ENCODE assay signal across 1 cellular context in the genomic region with DNA sequence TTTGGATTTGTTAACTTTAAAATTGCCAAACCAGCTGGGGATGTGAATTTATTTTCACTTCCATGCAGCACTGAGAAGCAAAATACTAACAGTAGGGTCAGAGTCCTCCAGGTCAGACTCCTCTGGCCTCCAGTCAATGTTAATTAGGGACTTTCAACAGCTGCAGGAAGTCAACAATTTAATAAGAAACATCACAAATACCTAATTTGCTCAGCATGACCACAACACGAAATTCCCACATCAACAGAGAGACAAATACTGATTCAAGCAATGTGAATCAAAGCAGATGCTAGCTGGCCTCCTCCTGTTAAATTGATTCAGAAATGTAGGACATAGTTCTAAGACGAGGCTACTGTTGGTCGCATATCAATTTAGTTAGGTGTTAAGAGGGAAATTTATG.
TF ChIP-seq lines count a peak whose summit lies in the region.

No MANE protein-coding gene starts in this region.

TF ChIP-seq in GM12878, 131 proteins besides CTCF, POLR2A, EP300 and RAD21 (continued from another document and continues in another):
- TF ChIP-seq TCF12 (IDR thresholded peaks at IDR 0.05; ENCODE audit: low read depth, low read length): no peak
- TF ChIP-seq IKZF1 (conservative IDR thresholded peaks at IDR 0.05): peak; percentile 54
- TF ChIP-seq, protein P1, sequence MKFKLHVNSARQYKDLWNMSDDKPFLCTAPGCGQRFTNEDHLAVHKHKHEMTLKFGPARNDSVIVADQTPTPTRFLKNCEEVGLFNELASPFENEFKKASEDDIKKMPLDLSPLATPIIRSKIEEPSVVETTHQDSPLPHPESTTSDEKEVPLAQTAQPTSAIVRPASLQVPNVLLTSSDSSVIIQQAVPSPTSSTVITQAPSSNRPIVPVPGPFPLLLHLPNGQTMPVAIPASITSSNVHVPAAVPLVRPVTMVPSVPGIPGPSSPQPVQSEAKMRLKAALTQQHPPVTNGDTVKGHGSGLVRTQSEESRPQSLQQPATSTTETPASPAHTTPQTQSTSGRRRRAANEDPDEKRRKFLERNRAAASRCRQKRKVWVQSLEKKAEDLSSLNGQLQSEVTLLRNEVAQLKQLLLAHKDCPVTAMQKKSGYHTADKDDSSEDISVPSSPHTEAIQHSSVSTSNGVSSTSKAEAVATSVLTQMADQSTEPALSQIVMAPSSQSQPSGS (IDR thresholded peaks at IDR 0.05; ENCODE audit: low read length): no peak
- TF ChIP-seq SMAD1 (IDR thresholded peaks at IDR 0.05; ENCODE audit: low read depth, partially characterized antibody): no peak
- no peak for TF ChIP-seq ZNF274 (IDR thresholded peaks at IDR 0.05; ENCODE audit: insufficient read depth, insufficient read length)
- no peak for TF ChIP-seq ZBED1 (IDR thresholded peaks at IDR 0.05; ENCODE audit: borderline replicate concordance)
- TF ChIP-seq NBN (IDR thresholded peaks at IDR 0.05): no peak
- TF ChIP-seq CBX3 (IDR thresholded peaks at IDR 0.05; ENCODE audit: borderline replicate concordance, low read depth): no peak
- no peak for TF ChIP-seq GATAD2B (conservative IDR thresholded peaks at IDR 0.05; ENCODE audit: low read depth)
- no peak for TF ChIP-seq ZNF384 (IDR thresholded peaks at IDR 0.05; ENCODE audit: borderline replicate concordance, low read depth, low read length)
- no peak for TF ChIP-seq CREM (IDR thresholded peaks at IDR 0.05; ENCODE audit: low read depth)
- TF ChIP-seq, protein P2, sequence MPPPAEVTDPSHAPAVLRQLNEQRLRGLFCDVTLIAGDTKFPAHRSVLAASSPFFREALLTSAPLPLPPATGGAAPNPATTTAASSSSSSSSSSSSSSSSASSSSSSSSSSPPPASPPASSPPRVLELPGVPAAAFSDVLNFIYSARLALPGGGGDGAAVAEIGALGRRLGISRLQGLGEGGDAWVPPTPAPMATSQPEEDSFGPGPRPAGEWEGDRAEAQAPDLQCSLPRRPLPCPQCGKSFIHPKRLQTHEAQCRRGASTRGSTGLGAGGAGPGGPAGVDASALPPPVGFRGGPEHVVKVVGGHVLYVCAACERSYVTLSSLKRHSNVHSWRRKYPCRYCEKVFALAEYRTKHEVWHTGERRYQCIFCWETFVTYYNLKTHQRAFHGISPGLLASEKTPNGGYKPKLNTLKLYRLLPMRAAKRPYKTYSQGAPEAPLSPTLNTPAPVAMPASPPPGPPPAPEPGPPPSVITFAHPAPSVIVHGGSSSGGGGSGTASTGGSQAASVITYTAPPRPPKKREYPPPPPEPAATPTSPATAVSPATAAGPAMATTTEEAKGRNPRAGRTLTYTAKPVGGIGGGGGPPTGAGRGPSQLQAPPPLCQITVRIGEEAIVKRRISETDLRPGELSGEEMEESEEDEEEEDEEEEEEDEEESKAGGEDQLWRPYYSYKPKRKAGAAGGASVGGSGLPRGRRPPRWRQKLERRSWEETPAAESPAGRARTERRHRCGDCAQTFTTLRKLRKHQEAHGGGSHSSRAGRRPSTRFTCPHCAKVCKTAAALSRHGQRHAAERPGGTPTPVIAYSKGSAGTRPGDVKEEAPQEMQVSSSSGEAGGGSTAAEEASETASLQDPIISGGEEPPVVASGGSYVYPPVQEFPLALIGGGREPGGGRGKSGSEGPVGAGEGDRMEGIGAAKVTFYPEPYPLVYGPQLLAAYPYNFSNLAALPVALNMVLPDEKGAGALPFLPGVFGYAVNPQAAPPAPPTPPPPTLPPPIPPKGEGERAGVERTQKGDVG (CRISPR knock-in tag; IDR thresholded peaks at IDR 0.05): no peak
- TF ChIP-seq EGR1 (IDR thresholded peaks at IDR 0.05; ENCODE audit: borderline replicate concordance in 1 of 2, low read depth in 2 of 2, low read length in 2 of 2): no peak
- TF ChIP-seq SMARCA5 (IDR thresholded peaks at IDR 0.05): 0 out of 2 replicates have a peak, but pooled peaks have one; percentile 24
- TF ChIP-seq MXI1 (IDR thresholded peaks at IDR 0.05; ENCODE audit: low read depth, low read length): no peak
- no peak for TF ChIP-seq IRF4 (IDR thresholded peaks at IDR 0.05; ENCODE audit: low read depth, low read length)
- TF ChIP-seq, protein P3, sequence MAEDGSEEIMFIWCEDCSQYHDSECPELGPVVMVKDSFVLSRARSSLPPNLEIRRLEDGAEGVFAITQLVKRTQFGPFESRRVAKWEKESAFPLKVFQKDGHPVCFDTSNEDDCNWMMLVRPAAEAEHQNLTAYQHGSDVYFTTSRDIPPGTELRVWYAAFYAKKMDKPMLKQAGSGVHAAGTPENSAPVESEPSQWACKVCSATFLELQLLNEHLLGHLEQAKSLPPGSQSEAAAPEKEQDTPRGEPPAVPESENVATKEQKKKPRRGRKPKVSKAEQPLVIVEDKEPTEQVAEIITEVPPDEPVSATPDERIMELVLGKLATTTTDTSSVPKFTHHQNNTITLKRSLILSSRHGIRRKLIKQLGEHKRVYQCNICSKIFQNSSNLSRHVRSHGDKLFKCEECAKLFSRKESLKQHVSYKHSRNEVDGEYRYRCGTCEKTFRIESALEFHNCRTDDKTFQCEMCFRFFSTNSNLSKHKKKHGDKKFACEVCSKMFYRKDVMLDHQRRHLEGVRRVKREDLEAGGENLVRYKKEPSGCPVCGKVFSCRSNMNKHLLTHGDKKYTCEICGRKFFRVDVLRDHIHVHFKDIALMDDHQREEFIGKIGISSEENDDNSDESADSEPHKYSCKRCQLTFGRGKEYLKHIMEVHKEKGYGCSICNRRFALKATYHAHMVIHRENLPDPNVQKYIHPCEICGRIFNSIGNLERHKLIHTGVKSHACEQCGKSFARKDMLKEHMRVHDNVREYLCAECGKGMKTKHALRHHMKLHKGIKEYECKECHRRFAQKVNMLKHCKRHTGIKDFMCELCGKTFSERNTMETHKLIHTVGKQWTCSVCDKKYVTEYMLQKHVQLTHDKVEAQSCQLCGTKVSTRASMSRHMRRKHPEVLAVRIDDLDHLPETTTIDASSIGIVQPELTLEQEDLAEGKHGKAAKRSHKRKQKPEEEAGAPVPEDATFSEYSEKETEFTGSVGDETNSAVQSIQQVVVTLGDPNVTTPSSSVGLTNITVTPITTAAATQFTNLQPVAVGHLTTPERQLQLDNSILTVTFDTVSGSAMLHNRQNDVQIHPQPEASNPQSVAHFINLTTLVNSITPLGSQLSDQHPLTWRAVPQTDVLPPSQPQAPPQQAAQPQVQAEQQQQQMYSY (CRISPR knock-in tag; IDR thresholded peaks at IDR 0.05): no peak
- no peak for TF ChIP-seq NRF1 (conservative IDR thresholded peaks at IDR 0.05; ENCODE audit: low read depth, low read length)
- TF ChIP-seq STAT1 (conservative IDR thresholded peaks at IDR 0.05): no peak
- no peak for TF ChIP-seq CHD1 (IDR thresholded peaks at IDR 0.05; ENCODE audit: low read depth, low read length)
- no peak for TF ChIP-seq PML (IDR thresholded peaks at IDR 0.05; ENCODE audit: low read length)
- TF ChIP-seq, protein P4, sequence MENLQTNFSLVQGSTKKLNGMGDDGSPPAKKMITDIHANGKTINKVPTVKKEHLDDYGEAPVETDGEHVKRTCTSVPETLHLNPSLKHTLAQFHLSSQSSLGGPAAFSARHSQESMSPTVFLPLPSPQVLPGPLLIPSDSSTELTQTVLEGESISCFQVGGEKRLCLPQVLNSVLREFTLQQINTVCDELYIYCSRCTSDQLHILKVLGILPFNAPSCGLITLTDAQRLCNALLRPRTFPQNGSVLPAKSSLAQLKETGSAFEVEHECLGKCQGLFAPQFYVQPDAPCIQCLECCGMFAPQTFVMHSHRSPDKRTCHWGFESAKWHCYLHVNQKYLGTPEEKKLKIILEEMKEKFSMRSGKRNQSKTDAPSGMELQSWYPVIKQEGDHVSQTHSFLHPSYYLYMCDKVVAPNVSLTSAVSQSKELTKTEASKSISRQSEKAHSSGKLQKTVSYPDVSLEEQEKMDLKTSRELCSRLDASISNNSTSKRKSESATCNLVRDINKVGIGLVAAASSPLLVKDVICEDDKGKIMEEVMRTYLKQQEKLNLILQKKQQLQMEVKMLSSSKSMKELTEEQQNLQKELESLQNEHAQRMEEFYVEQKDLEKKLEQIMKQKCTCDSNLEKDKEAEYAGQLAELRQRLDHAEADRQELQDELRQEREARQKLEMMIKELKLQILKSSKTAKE (IDR thresholded peaks at IDR 0.05; ENCODE audit: low read depth, poor library complexity, severe bottlenecking): peak; percentile 28
- no peak for TF ChIP-seq ZNF24 (IDR thresholded peaks at IDR 0.05)
- no peak for TF ChIP-seq HDAC6 (IDR thresholded peaks at IDR 0.05; ENCODE audit: unreplicated experiment)
- peak in 1 of 2 experiments; percentile 15; a peak in 1 of 4 replicates for TF ChIP-seq BHLHE40 (IDR thresholded peaks at IDR 0.05; ENCODE audit: borderline replicate concordance in 1 of 2, low read depth in 2 of 2, low read length in 1 of 2)
- TF ChIP-seq, protein P5, sequence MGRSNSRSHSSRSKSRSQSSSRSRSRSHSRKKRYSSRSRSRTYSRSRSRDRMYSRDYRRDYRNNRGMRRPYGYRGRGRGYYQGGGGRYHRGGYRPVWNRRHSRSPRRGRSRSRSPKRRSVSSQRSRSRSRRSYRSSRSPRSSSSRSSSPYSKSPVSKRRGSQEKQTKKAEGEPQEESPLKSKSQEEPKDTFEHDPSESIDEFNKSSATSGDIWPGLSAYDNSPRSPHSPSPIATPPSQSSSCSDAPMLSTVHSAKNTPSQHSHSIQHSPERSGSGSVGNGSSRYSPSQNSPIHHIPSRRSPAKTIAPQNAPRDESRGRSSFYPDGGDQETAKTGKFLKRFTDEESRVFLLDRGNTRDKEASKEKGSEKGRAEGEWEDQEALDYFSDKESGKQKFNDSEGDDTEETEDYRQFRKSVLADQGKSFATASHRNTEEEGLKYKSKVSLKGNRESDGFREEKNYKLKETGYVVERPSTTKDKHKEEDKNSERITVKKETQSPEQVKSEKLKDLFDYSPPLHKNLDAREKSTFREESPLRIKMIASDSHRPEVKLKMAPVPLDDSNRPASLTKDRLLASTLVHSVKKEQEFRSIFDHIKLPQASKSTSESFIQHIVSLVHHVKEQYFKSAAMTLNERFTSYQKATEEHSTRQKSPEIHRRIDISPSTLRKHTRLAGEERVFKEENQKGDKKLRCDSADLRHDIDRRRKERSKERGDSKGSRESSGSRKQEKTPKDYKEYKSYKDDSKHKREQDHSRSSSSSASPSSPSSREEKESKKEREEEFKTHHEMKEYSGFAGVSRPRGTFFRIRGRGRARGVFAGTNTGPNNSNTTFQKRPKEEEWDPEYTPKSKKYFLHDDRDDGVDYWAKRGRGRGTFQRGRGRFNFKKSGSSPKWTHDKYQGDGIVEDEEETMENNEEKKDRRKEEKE (IDR thresholded peaks at IDR 0.05): no peak
- TF ChIP-seq HDAC2 (IDR thresholded peaks at IDR 0.05): no peak
- no peak for TF ChIP-seq JUND (IDR thresholded peaks at IDR 0.05; ENCODE audit: low read depth, low read length)
- TF ChIP-seq IKZF2 (IDR thresholded peaks at IDR 0.05): peak; percentile 32 to 43; a peak in 2 of 4 replicates
- TF ChIP-seq, protein P6, sequence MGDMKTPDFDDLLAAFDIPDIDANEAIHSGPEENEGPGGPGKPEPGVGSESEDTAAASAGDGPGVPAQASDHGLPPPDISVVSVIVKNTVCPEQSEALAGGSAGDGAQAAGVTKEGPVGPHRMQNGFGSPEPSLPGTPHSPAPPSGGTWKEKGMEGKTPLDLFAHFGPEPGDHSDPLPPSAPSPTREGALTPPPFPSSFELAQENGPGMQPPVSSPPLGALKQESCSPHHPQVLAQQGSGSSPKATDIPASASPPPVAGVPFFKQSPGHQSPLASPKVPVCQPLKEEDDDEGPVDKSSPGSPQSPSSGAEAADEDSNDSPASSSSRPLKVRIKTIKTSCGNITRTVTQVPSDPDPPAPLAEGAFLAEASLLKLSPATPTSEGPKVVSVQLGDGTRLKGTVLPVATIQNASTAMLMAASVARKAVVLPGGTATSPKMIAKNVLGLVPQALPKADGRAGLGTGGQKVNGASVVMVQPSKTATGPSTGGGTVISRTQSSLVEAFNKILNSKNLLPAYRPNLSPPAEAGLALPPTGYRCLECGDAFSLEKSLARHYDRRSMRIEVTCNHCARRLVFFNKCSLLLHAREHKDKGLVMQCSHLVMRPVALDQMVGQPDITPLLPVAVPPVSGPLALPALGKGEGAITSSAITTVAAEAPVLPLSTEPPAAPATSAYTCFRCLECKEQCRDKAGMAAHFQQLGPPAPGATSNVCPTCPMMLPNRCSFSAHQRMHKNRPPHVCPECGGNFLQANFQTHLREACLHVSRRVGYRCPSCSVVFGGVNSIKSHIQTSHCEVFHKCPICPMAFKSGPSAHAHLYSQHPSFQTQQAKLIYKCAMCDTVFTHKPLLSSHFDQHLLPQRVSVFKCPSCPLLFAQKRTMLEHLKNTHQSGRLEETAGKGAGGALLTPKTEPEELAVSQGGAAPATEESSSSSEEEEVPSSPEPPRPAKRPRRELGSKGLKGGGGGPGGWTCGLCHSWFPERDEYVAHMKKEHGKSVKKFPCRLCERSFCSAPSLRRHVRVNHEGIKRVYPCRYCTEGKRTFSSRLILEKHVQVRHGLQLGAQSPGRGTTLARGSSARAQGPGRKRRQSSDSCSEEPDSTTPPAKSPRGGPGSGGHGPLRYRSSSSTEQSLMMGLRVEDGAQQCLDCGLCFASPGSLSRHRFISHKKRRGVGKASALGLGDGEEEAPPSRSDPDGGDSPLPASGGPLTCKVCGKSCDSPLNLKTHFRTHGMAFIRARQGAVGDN (IDR thresholded peaks at IDR 0.05): peak; percentile 44; the same call in 1 of the 2 replicates
- TF ChIP-seq NFIC (IDR thresholded peaks at IDR 0.05; ENCODE audit: low read depth, low read length): no peak
- no peak for TF ChIP-seq RELA (IDR thresholded peaks at IDR 0.05; ENCODE audit: borderline replicate concordance, partially characterized antibody)
- TF ChIP-seq SUPT20H (IDR thresholded peaks at IDR 0.05; ENCODE audit: borderline replicate concordance, control insufficient read depth, low read depth, low read length): no peak
- TF ChIP-seq CBFB (IDR thresholded peaks at IDR 0.05; ENCODE audit: low read depth): no peak
- TF ChIP-seq CHD2 (IDR thresholded peaks at IDR 0.05; ENCODE audit: borderline replicate concordance, low read depth, low read length): no peak
- TF ChIP-seq, protein P7, sequence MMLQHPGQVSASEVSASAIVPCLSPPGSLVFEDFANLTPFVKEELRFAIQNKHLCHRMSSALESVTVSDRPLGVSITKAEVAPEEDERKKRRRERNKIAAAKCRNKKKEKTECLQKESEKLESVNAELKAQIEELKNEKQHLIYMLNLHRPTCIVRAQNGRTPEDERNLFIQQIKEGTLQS (IDR thresholded peaks at IDR 0.05; ENCODE audit: borderline replicate concordance, extremely low read depth, low read depth, low read length): no peak
- no peak for TF ChIP-seq SUZ12 (IDR thresholded peaks at IDR 0.05; ENCODE audit: unreplicated experiment)
- no peak for TF ChIP-seq ETV6 (conservative IDR thresholded peaks at IDR 0.05 in 1 of 2, IDR thresholded peaks at IDR 0.05 in 1 of 2; ENCODE audit: borderline replicate concordance in 1 of 2, low read depth in 1 of 2)
- TF ChIP-seq MYC (IDR thresholded peaks at IDR 0.05; ENCODE audit: insufficient read depth, insufficient read length, insufficient replicate concordance, low read length, severe bottlenecking): no peak
- TF ChIP-seq, protein P8, sequence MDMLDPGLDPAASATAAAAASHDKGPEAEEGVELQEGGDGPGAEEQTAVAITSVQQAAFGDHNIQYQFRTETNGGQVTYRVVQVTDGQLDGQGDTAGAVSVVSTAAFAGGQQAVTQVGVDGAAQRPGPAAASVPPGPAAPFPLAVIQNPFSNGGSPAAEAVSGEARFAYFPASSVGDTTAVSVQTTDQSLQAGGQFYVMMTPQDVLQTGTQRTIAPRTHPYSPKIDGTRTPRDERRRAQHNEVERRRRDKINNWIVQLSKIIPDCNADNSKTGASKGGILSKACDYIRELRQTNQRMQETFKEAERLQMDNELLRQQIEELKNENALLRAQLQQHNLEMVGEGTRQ (IDR thresholded peaks at IDR 0.05; ENCODE audit: borderline replicate concordance, low read depth, low read length): no peak
- no peak for TF ChIP-seq ZSCAN29 (IDR thresholded peaks at IDR 0.05)
- no peak for TF ChIP-seq ESRRA (IDR thresholded peaks at IDR 0.05; ENCODE audit: low read length)
- peak; percentile 43; the same call in 1 of the 2 replicates for TF ChIP-seq BCL11A (IDR thresholded peaks at IDR 0.05; ENCODE audit: low read depth, low read length)
